1 cellular context compared by ENCODE assay signal in the genomic region with DNA sequence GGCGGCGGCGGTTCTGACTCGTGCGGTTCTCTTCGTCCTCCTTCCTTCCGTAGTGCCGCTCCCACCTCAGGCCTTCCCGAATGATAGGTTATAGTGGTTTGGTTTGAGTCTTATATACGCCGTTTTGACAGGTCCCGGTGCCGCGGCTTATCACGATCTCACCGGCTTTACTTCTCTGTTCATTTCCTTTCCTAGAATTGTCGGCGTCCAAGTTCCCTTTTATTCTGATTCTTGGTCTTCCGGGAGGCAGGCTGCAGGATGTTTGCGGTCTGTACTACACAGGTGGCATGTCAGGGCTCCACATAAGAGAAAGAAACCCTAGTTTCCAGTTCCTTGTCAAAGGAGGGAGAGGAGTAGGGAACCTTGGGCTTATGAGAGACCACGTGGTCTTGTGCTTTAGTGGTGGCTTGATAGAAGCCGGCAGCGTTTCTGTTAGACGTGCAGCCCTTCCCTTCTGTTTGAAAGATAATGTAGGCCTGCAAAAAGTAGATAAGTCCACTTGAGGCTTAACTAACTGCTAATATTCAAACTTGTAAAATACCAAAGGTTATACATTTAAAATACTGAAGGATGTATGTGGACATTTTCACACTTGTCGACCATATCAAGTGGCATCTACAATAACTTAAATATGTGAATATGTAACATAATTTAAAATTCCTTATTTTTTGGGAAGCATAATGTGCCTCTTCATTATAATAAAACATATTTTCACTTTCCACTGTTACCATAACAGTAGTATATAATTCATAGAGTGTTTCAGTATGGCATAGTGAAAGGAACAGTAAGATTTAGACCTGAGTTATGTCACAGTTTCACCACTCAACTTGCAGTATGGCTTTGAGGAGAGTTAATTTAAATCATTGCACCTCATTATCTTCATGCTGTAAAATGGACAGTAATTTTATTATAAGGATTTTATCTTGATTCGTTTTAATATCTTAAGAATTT.
A peak's percentile ranks its signal among the peaks of the same experiment; 100 is the strongest.
TF ChIP-seq lines count a peak whose summit lies in the region.

No MANE protein-coding gene starts in this region.

TF ChIP-seq in K562, 482 proteins besides CTCF, POLR2A, EP300 and RAD21 (continued from another document and continues in another):
- TF ChIP-seq, protein P1, sequence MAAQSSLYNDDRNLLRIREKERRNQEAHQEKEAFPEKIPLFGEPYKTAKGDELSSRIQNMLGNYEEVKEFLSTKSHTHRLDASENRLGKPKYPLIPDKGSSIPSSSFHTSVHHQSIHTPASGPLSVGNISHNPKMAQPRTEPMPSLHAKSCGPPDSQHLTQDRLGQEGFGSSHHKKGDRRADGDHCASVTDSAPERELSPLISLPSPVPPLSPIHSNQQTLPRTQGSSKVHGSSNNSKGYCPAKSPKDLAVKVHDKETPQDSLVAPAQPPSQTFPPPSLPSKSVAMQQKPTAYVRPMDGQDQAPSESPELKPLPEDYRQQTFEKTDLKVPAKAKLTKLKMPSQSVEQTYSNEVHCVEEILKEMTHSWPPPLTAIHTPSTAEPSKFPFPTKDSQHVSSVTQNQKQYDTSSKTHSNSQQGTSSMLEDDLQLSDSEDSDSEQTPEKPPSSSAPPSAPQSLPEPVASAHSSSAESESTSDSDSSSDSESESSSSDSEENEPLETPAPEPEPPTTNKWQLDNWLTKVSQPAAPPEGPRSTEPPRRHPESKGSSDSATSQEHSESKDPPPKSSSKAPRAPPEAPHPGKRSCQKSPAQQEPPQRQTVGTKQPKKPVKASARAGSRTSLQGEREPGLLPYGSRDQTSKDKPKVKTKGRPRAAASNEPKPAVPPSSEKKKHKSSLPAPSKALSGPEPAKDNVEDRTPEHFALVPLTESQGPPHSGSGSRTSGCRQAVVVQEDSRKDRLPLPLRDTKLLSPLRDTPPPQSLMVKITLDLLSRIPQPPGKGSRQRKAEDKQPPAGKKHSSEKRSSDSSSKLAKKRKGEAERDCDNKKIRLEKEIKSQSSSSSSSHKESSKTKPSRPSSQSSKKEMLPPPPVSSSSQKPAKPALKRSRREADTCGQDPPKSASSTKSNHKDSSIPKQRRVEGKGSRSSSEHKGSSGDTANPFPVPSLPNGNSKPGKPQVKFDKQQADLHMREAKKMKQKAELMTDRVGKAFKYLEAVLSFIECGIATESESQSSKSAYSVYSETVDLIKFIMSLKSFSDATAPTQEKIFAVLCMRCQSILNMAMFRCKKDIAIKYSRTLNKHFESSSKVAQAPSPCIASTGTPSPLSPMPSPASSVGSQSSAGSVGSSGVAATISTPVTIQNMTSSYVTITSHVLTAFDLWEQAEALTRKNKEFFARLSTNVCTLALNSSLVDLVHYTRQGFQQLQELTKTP (IDR thresholded peaks at IDR 0.05; ENCODE audit: low read depth in 1 of 2, partially characterized antibody in 2 of 2) = peak; percentile 24 to 40
- TF ChIP-seq HDAC1 (IDR thresholded peaks at IDR 0.05) (peak in 1 of 2 experiments; percentile 95; a peak in 2 of 4 replicates), L3MBTL2 (IDR thresholded peaks at IDR 0.05) (peak; percentile 58; the same call in 1 of the 2 replicates), DPF2 (IDR thresholded peaks at IDR 0.05) (peak; percentile 87), MAFK (IDR thresholded peaks at IDR 0.05; ENCODE audit: low read length) (no peak), HDGF (IDR thresholded peaks at IDR 0.05) (no peak), ZNF589 (CRISPR knock-in tag; IDR thresholded peaks at IDR 0.05; ENCODE audit: low read depth) (peak; percentile 63; the same call in 1 of the 2 replicates), HDAC2 (IDR thresholded peaks at IDR 0.05) (peak; percentile 68; the same call in 1 of the 2 replicates), ZZZ3 (IDR thresholded peaks at IDR 0.05) (0 out of 2 replicates have a peak, but pooled peaks have one; percentile 66), BACH1 (tag; IDR thresholded peaks at IDR 0.05) (peak; percentile 65; the same call in 1 of the 2 replicates), CREBBP (IDR thresholded peaks at IDR 0.05; ENCODE audit: low read depth, low read length) (no peak), FOXK2 (conservative IDR thresholded peaks at IDR 0.05 in 1 of 2, IDR thresholded peaks at IDR 0.05 in 1 of 2; ENCODE audit: low read depth in 2 of 2) (0 out of 4 replicates have a peak, but pooled peaks of 1 of the 2 experiments have one; percentile 55), DNMT1 (IDR thresholded peaks at IDR 0.05) (no peak), ZNF197 (CRISPR knock-in tag; IDR thresholded peaks at IDR 0.05; ENCODE audit: low read depth) (peak; percentile 61; the same call in 1 of the 2 replicates), ZNF274 (IDR thresholded peaks at IDR 0.05; ENCODE audit: borderline replicate concordance, low read depth, low read length) (no peak), ETV1 (tag; conservative IDR thresholded peaks at IDR 0.05; ENCODE audit: low read depth) (peak; percentile 83), ESRRB (CRISPR knock-in tag; IDR thresholded peaks at IDR 0.05; ENCODE audit: borderline replicate concordance) (no peak), MYBL2 (IDR thresholded peaks at IDR 0.05; ENCODE audit: low read depth) (peak; percentile 88), MYBL2 (CRISPR knock-in tag; IDR thresholded peaks at IDR 0.05; ENCODE audit: borderline replicate concordance) (no peak), HDAC8 (tag; IDR thresholded peaks at IDR 0.05) (no peak), POLR2AphosphoS5 (IDR thresholded peaks at IDR 0.05; ENCODE audit: control insufficient read depth, insufficient read depth, low read depth, low read length) (peak; percentile 61; the same call in 1 of the 2 replicates), ETV6 (IDR thresholded peaks at IDR 0.05; ENCODE audit: borderline replicate concordance in 1 of 2, low read depth in 2 of 2, low read length in 1 of 2) (peak; percentile 27 to 92; a peak in 3 of 4 replicates), ETV6 (CRISPR knock-in tag; IDR thresholded peaks at IDR 0.05; ENCODE audit: borderline replicate concordance) (no peak), ZNF830 (CRISPR knock-in tag; IDR thresholded peaks at IDR 0.05) (no peak), MXI1 (IDR thresholded peaks at IDR 0.05; ENCODE audit: low read depth, low read length) (peak; percentile 91), TAL1 (IDR thresholded peaks at IDR 0.05) (peak; percentile 88), MEIS2 (IDR thresholded peaks at IDR 0.05; ENCODE audit: partially characterized antibody) (peak; percentile 31)
- TF ChIP-seq, protein P2, sequence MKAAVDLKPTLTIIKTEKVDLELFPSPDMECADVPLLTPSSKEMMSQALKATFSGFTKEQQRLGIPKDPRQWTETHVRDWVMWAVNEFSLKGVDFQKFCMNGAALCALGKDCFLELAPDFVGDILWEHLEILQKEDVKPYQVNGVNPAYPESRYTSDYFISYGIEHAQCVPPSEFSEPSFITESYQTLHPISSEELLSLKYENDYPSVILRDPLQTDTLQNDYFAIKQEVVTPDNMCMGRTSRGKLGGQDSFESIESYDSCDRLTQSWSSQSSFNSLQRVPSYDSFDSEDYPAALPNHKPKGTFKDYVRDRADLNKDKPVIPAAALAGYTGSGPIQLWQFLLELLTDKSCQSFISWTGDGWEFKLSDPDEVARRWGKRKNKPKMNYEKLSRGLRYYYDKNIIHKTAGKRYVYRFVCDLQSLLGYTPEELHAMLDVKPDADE (conservative IDR thresholded peaks at IDR 0.05; ENCODE audit: control insufficient read depth, low read depth, low read length) = peak; percentile 5
- TF ChIP-seq, protein P3, sequence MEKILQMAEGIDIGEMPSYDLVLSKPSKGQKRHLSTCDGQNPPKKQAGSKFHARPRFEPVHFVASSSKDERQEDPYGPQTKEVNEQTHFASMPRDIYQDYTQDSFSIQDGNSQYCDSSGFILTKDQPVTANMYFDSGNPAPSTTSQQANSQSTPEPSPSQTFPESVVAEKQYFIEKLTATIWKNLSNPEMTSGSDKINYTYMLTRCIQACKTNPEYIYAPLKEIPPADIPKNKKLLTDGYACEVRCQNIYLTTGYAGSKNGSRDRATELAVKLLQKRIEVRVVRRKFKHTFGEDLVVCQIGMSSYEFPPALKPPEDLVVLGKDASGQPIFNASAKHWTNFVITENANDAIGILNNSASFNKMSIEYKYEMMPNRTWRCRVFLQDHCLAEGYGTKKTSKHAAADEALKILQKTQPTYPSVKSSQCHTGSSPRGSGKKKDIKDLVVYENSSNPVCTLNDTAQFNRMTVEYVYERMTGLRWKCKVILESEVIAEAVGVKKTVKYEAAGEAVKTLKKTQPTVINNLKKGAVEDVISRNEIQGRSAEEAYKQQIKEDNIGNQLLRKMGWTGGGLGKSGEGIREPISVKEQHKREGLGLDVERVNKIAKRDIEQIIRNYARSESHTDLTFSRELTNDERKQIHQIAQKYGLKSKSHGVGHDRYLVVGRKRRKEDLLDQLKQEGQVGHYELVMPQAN (IDR thresholded peaks at IDR 0.05; ENCODE audit: borderline replicate concordance) = peak; percentile 95
- TF ChIP-seq, protein P4, sequence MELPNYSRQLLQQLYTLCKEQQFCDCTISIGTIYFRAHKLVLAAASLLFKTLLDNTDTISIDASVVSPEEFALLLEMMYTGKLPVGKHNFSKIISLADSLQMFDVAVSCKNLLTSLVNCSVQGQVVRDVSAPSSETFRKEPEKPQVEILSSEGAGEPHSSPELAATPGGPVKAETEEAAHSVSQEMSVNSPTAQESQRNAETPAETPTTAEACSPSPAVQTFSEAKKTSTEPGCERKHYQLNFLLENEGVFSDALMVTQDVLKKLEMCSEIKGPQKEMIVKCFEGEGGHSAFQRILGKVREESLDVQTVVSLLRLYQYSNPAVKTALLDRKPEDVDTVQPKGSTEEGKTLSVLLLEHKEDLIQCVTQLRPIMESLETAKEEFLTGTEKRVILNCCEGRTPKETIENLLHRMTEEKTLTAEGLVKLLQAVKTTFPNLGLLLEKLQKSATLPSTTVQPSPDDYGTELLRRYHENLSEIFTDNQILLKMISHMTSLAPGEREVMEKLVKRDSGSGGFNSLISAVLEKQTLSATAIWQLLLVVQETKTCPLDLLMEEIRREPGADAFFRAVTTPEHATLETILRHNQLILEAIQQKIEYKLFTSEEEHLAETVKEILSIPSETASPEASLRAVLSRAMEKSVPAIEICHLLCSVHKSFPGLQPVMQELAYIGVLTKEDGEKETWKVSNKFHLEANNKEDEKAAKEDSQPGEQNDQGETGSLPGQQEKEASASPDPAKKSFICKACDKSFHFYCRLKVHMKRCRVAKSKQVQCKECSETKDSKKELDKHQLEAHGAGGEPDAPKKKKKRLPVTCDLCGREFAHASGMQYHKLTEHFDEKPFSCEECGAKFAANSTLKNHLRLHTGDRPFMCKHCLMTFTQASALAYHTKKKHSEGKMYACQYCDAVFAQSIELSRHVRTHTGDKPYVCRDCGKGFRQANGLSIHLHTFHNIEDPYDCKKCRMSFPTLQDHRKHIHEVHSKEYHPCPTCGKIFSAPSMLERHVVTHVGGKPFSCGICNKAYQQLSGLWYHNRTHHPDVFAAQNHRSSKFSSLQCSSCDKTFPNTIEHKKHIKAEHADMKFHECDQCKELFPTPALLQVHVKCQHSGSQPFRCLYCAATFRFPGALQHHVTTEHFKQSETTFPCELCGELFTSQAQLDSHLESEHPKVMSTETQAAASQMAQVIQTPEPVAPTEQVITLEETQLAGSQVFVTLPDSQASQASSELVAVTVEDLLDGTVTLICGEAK (IDR thresholded peaks at IDR 0.05) = 0 out of 2 replicates have a peak, but pooled peaks have one; percentile 15
- TF ChIP-seq, protein P4 (CRISPR knock-in tag; IDR thresholded peaks at IDR 0.05) = no peak
- TF ChIP-seq, protein P5, sequence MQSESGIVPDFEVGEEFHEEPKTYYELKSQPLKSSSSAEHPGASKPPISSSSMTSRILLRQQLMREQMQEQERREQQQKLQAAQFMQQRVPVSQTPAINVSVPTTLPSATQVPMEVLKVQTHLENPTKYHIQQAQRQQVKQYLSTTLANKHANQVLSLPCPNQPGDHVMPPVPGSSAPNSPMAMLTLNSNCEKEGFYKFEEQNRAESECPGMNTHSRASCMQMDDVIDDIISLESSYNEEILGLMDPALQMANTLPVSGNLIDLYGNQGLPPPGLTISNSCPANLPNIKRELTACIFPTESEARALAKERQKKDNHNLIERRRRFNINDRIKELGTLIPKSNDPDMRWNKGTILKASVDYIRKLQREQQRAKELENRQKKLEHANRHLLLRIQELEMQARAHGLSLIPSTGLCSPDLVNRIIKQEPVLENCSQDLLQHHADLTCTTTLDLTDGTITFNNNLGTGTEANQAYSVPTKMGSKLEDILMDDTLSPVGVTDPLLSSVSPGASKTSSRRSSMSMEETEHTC (IDR thresholded peaks at IDR 0.05) = 0 out of 2 replicates have a peak, but pooled peaks have one; percentile 11
